ENCODE assay signal across 9 cellular contexts in the genomic region with DNA sequence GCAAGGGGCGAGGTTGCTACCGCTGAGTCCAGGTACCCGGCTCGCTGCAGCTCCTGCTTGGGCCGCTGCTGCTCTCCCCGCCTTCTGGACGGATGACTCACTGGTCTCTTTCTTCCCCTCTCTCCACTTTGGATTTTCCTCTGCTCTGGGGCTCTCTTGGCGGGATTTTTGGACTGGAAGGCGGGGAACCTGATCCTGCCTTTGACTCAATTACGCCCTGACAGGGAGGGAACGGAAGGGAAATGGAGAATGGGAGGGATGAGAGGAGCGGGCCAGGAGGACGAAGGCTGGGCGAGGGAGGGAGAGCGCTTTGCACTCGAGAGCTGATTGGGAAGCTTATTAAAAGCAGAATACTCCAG. TPM values are rescaled to one million over a fixed set of nuclear protein-coding genes. Genes with fewer than 3 reads are reported as not detected.
DNase-seq lines count a peak whose midpoint lies in the region; ATAC-seq and TF ChIP-seq lines count a peak whose summit lies in the region.
"Had no signal": no experiment of that assay in that cellular context is flagged by ENCODE, and none has a peak within 500 bp of the region (broad histone marks: within the 10 kb centered on the region; RNA-seq: fewer than 3 reads in every experiment).

TSS of gene PTN (minus strand) at position 251 of the 359 bp plus-strand sequence. CDS start 88,760 bp downstream, outside the sequence.

- intact Hi-C loops in aorta (cut with DNase I): no loop called here

- H3K36me3 ChIP-seq in aorta (ENCODE audit: control insufficient read depth in 1 of 2, insufficient read depth in 2 of 2, low read length in 1 of 2): no peaks in the 10 kb centered on the region

- H3K4me1 ChIP-seq in aorta (ENCODE audit: control insufficient read depth in 1 of 2, insufficient read depth in 2 of 2, low read length in 2 of 2): no peaks in the 10 kb centered on the region

- H3K4me3 Mint-ChIP-seq in mesothelial cell of epicardium: peak within 1 kb of the TSS; percentile 80
- H3K4me3 Mint-ChIP-seq: stimulated activated naive CD8-positive, alpha-beta T cell treated with anti-CD3 and anti-CD28 coated beads, Interleukin-15, Interleukin-2, amounts not matched to agents 100 ng/mL and 50 ng/mL, for 24 hours had no signal

- ATAC-seq in aorta (ENCODE audit: low FRiP score) (peak; percentile 80), GM18520 (IDR thresholded peaks at IDR 0.05; ENCODE audit: unreplicated experiment) (no peak), GM19467 (IDR thresholded peaks at IDR 0.05; ENCODE audit: unreplicated experiment) (no peak)

- 1% methylated on average over 16 of the region's 16 CpGs for WGBS in aorta, 2 donors

- peaks cover 16% of the 10 kb centered on the region for H3K36me3 Mint-ChIP-seq in mesothelial cell of epicardium

- H3K4me3 ChIP-seq in epithelial cell of esophagus (ENCODE audit: low read length) (peak within 1 kb of the TSS; percentile 12), aorta (ENCODE audit: low read length in 2 of 2) (peak within 1 kb of the TSS; percentile 35 to 50)

- H3K27ac ChIP-seq in aorta (ENCODE audit: low read depth in 1 of 2, low read length in 2 of 2): no peak within 1 kb of the TSS

- H3K27ac Mint-ChIP-seq in mesothelial cell of epicardium: peak within 1 kb of the TSS; percentile 87
- H3K27ac Mint-ChIP-seq: stimulated activated naive CD8-positive, alpha-beta T cell treated with anti-CD3 and anti-CD28 coated beads, Interleukin-15, Interleukin-2, amounts not matched to agents 100 ng/mL and 50 ng/mL, for 24 hours had no signal

- H3K4me1 Mint-ChIP-seq in mesothelial cell of epicardium: peaks cover 31% of the 10 kb centered on the region

- H3K9me3 Mint-ChIP-seq in mesothelial cell of epicardium: peaks cover 11% of the 10 kb centered on the region

- DNase-seq in Ammon's horn (ENCODE audit: low spot score) (peak; percentile 77), NCI-H345 (lab: John Stamatoyannopoulos, UW) (peak; percentile 56), epithelial cell of esophagus (ENCODE audit: low read depth) (peak; percentile 50), mesothelial cell of epicardium (ENCODE audit: low spot score in 2 of 2, unreplicated experiment in 2 of 2) (peak; percentile 31 to 73), aorta (peak; percentile 64 to 75), GDM1 (lab: John Stamatoyannopoulos, UW) (no peak)

- TF ChIP-seq CTCF in epithelial cell of esophagus (IDR thresholded peaks at IDR 0.05; ENCODE audit: insufficient read depth, low read depth, low read length, missing control alignments) (no peak), mesothelial cell of epicardium (IDR thresholded peaks at IDR 0.05; ENCODE audit: unreplicated experiment) (no peak)

- H3K27me3 Mint-ChIP-seq in mesothelial cell of epicardium (ENCODE audit: low read depth): peaks cover 11% of the 10 kb centered on the region

- H3K27me3 ChIP-seq in aorta (ENCODE audit: control insufficient read depth in 1 of 2, insufficient read depth in 2 of 2, low read length in 1 of 2): no peaks in the 10 kb centered on the region

- H3K9me3 ChIP-seq in aorta (ENCODE audit: control insufficient read depth, low read length): no peaks in the 10 kb centered on the region

RNA-seq across cellular contexts. Expression of gene PTN, which starts in this region (rescaled TPM):
- total RNA-seq in mesothelial cell of epicardium (145 to 179 TPM (median 164 TPM) in 3 replicates), aorta (1 to 10 TPM; 3.2 to 6.4 TPM)
- 10 to 100 TPM; 17.7 to 36.4 TPM for polyA plus RNA-seq in aorta

Comparison
In these comparisons a context has a peak if more than half of its experiments do, and no peak if none do; other contexts are left out.
1. RNA of gene PTN (total RNA-seq): 145 to 179 TPM in mesothelial cell of epicardium; 3.2 to 6.4 TPM in aorta; every median in the first group is over 10 times any median in the second.